Comparison of ENCODE assay signal across 8 cellular contexts in the genomic region with DNA sequence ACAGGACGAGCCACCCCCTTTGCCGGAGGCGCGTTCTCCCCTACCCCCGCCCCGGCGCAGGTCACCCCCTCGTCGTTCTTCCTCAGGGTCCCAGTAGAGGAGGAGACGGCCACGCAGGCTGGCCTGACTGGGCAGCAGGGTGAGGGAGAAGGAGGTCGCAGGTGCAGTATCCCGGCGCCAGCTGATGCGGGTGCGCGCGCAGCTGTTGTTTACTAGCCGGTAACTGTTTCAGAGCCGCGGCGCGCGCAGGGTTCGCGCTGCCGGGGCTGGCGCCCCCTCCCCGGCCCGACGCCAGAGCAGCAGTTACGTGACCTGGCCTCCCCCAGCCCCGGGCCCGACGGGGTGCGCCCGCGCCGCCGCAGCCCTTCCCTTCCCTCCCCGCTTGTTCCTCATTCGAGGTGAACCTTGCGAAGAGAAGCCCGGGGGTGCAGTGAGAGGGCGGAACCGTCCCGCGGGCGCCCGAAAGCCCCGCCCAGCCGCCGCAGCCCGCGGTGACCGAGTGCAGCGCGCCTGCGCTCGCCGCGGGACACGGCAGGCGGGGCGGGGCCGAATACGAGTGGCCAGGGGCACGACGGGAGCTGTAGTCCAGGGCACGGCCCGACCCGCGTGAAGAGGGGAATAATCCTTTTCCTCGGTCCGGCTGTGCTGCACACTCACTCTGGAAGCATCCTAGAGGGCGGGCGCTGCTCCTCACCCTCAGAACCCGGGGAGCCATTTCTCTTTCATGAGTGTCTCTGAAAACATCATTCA. TPM values are rescaled to one million over a fixed set of nuclear protein-coding genes. Genes with fewer than 3 reads are reported as not detected.
DNase-seq lines count a peak whose midpoint lies in the region; ATAC-seq and TF ChIP-seq lines count a peak whose summit lies in the region.

Gene SLC12A6, minus strand, starts transcription at position 225 of the 750 bp plus-strand sequence. CDS start 1,101 bp downstream, outside the sequence.

- H3K9me3 ChIP-seq in HUES64 (ENCODE audit: insufficient read depth, low read depth, low read length): no peaks in the 10 kb centered on the region

- peak within 1 kb of the TSS; percentile 88 for H3K27ac ChIP-seq in HUES64 (ENCODE audit: low read depth, low read length)

- no peak for TF ChIP-seq CTCF in epithelial cell of esophagus (IDR thresholded peaks at IDR 0.05; ENCODE audit: insufficient read depth, low read depth, low read length, missing control alignments)

- peak; percentile 55 for ATAC-seq in GM21447 (IDR thresholded peaks at IDR 0.05; ENCODE audit: unreplicated experiment)

- H3K27me3 ChIP-seq in HUES64 (ENCODE audit: insufficient read depth, low read length): no peaks in the 10 kb centered on the region

- H3K36me3 ChIP-seq in HUES64 (ENCODE audit: insufficient read depth, low read length): peaks cover 30% of the 10 kb centered on the region

- H3K9ac ChIP-seq in HUES64 (ENCODE audit: low read depth, low read length): peak within 1 kb of the TSS; percentile 76

- H3K4me3 ChIP-seq in HUES64 (ENCODE audit: low read length): peak within 1 kb of the TSS; percentile 75
- peak within 1 kb of the TSS; percentile 82 for H3K4me3 ChIP-seq in epithelial cell of esophagus (ENCODE audit: low read length)

- WGBS in HUES64: under 1% methylated on average over 78 of the region's 78 CpGs

- DNase-seq in D341Med (ENCODE audit: low spot score) (peak; percentile 98), OCI-M1 (lab: John Stamatoyannopoulos, UW) (peak; percentile 96), activated T-cell treated with anti-CD3 and anti-CD28 coated beads for 4 hours (peak; percentile 84), epithelial cell of esophagus (ENCODE audit: low read depth) (peak; percentile 95), mucosa of gallbladder (ENCODE audit: low spot score) (peak; percentile 91)
- peak; percentile 88 for DNase-seq in stimulated activated CD8-positive, alpha-beta memory T cell treated with anti-CD3 and anti-CD28 coated beads, Interleukin-4, amount 100 ng/mL, for 24 hours (ENCODE audit: low read depth)

- H3K4me1 ChIP-seq in HUES64 (ENCODE audit: insufficient read depth, low read length): peaks cover 6% of the 10 kb centered on the region; the same call in 1 of the 2 replicates

RNA-seq across cellular contexts. Expression of gene SLC12A6, which starts in this region (rescaled TPM):
- polyA plus RNA-seq in HUES64 (2013, experiment 1 of 2): 5.6 TPM
- polyA plus RNA-seq in HUES64 (2013, experiment 2 of 2): 5.1 TPM
- 18.3 TPM for total RNA-seq in mucosa of gallbladder

Comparison
In these comparisons a context has a peak if more than half of its experiments do, and no peak if none do; other contexts are left out.
1. Peak in every context shown above with its lines: DNase-seq, ATAC-seq, H3K4me3 ChIP-seq and H3K27ac ChIP-seq.